In the genomic region with DNA sequence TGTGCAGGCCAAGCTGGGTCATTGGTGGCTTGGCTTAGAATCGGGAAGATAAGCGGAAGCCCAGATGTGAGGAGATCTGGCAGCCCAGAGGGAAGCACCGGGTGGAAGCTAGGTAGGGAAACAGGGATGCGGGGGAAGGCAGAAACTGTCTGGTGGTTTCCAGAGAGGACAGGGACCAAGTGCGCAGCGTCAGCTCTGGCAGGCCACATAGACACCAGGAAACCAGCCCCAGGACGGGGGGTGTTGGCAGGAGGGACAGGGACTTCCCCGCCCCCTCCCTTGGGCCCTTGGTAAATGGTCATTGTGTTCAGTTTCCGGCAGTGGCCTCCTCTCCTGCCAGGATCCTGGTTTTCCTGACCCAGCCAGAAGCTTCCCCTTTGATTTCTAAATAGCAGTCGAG, we compare ENCODE assay signal across 9 cellular contexts. TPM values are rescaled to one million over a fixed set of nuclear protein-coding genes. Genes with fewer than 3 reads are reported as not detected.
DNase-seq lines count a peak whose midpoint lies in the region; ATAC-seq, FAIRE-seq and TF ChIP-seq lines count a peak whose summit lies in the region.
"Had no signal": no experiment of that assay in that cellular context is flagged by ENCODE, and none has a peak within 500 bp of the region (broad histone marks: within the 10 kb centered on the region; RNA-seq: fewer than 3 reads in every experiment).

No MANE protein-coding gene starts in this region.

- H3K79me2 ChIP-seq in GM12878 (ENCODE audit: control insufficient read depth, insufficient read depth, low read length): peaks cover 57% of the 10 kb centered on the region
- peaks cover 22% of the 10 kb centered on the region for H3K79me2 ChIP-seq in smooth muscle cell (ENCODE audit: low read depth)

- H3K27ac ChIP-seq in HUES6 (ENCODE audit: low read depth, low read length) (no peak overlapping the region), GM12878 (ENCODE audit: control insufficient read depth, insufficient read depth) (no peak overlapping the region), layer of hippocampus (ENCODE audit: low read depth, low read length) (peak overlapping the region; percentile 97), smooth muscle cell (ENCODE audit: low read depth) (no peak overlapping the region), tibial artery (no peak overlapping the region)

- no peak for TF ChIP-seq EP300 in GM12878 (IDR thresholded peaks at IDR 0.05; ENCODE audit: borderline replicate concordance in 1 of 2, control insufficient read depth in 1 of 2, low read depth in 2 of 2, low read length in 2 of 2)

- CTCF ChIA-PET in GM12878 (lab: Yijun Ruan, JAX): interaction anchor here (0.6 to 22.5 kb wide), 6 partner anchors 15 to 97 kb away, joined by 3 to 401 read pairs (median 4); no protein-coding TSS in a partner anchor

- DNase-seq in GM12878 (ENCODE audit: low read depth, low spot score) (no peak), smooth muscle cell (lab: John Stamatoyannopoulos, UW; ENCODE audit: unreplicated experiment) (no peak), SKM-1 treated with dmso at 0.1 percent for 144 hours (lab: John Stamatoyannopoulos, UW; ENCODE audit: unreplicated experiment) (no peak), NCI-H526 treated with DMSO at 0.1 percent for 48 hours (lab: John Stamatoyannopoulos, UW) (no peak), KG1 (lab: John Stamatoyannopoulos, UW) (no peak), tibial artery (no peak)

- peak overlapping the region; percentile 82; the same call in 1 of the 2 replicates for H3K4me2 ChIP-seq in GM12878 (ENCODE audit: control insufficient read depth, insufficient read depth)
- peak overlapping the region; percentile 99 for H3K4me2 ChIP-seq in smooth muscle cell

- peak overlapping the region; percentile 3 for H3K9ac ChIP-seq in HUES6 (ENCODE audit: low read length)
- no peak overlapping the region for H3K9ac ChIP-seq in GM12878 (ENCODE audit: control insufficient read depth, insufficient read depth, low read length)
- no peak overlapping the region for H3K9ac ChIP-seq in smooth muscle cell (ENCODE audit: low read depth)

- TF ChIP-seq CTCF in GM12878 (IDR thresholded peaks at IDR 0.05 in 2 of 3, conservative IDR thresholded peaks at IDR 0.05 in 1 of 3; ENCODE audit: control insufficient read depth in 2 of 3, extremely low read depth in 1 of 3, insufficient read depth in 1 of 3, low read depth in 3 of 3, low read length in 3 of 3): no peak
- no peak for TF ChIP-seq CTCF in smooth muscle cell (IDR thresholded peaks at IDR 0.05; ENCODE audit: borderline replicate concordance, insufficient read depth, poor library complexity, severe bottlenecking)
- TF ChIP-seq CTCF in tibial artery (IDR thresholded peaks at IDR 0.05): no peak

- H3F3A ChIP-seq in smooth muscle cell (ENCODE audit: low read depth): peaks cover 17% of the 10 kb centered on the region

- no peak for FAIRE-seq in GM12878 (lab: Jason Lieb, UNC)

- POLR2A ChIA-PET in GM12878 (lab: Charles Lee): interaction anchor here (0.6 to 7.3 kb wide), 5 partner anchors 9 to 94 kb away, joined by 4 to 66 read pairs (median 6); no protein-coding TSS in a partner anchor

- no peak for TF ChIP-seq POLR2A in GM12878 (IDR thresholded peaks at IDR 0.05; ENCODE audit: low read depth, low read length)

- 72% methylated on average over 10 of the region's 10 CpGs for WGBS in GM12878 (ENCODE audit: insufficient coverage, insufficient replicate concordance, low lambda C conversion rate, missing lambda C conversion rate)
- WGBS in smooth muscle cell (ENCODE audit: low lambda C conversion rate): 64% methylated on average over 10 of the region's 10 CpGs

- in situ Hi-C loops in GM12878 (cut with MboI): no loop called here

- H3K4me3 ChIP-seq in HUES6 (ENCODE audit: low read depth, low read length) (no peak overlapping the region), GM12878 (no peak overlapping the region), smooth muscle cell (peak overlapping the region; percentile 70), tibial artery (peak overlapping the region in 1 of 2 donors; percentile 84)

- SMC1A ChIA-PET in GM12878 (lab: Charles Lee; ENCODE audit: uncharacterized antibody, unreplicated experiment): interaction anchor here (1.1 to 2.5 kb wide), 3 partner anchors 15 to 27 kb away, joined by 4 to 15 read pairs (median 11); no protein-coding TSS in a partner anchor

- RAD21 ChIA-PET in GM12878 (lab: Charles Lee; ENCODE audit: unreplicated experiment): interaction anchor here (14.4 kb wide), 1 partner anchor 27 kb away, joined by 219 read pairs; no protein-coding TSS in a partner anchor

- no TSS peak for BruUV-seq in GM12878 (replicated peaks; lab: Mats Ljungman, UMichigan)

- no peak for ATAC-seq in GM12878
- ATAC-seq: left lobe of liver had no signal

- TF ChIP-seq RAD21 in GM12878 (IDR thresholded peaks at IDR 0.05; ENCODE audit: insufficient read depth, low read depth, low read length): no peak

- H4K20me1 ChIP-seq in GM12878 (ENCODE audit: control insufficient read depth, insufficient read depth) (no peaks in the 10 kb centered on the region; the same call in 1 of the 2 replicates), smooth muscle cell (ENCODE audit: low read depth) (peaks cover 86% of the 10 kb centered on the region)

- H3K36me3 ChIP-seq in HUES6 (ENCODE audit: control insufficient read depth, insufficient read depth, low read length) (no peaks in the 10 kb centered on the region), GM12878 (ENCODE audit: control insufficient read depth in 2 of 2, insufficient read depth in 2 of 2, low read length in 1 of 2) (no peaks in the 10 kb centered on the region), smooth muscle cell (ENCODE audit: low read depth) (no peaks in the 10 kb centered on the region), tibial artery (no peaks in the 10 kb centered on the region)

- no peak overlapping the region for H2AFZ ChIP-seq in GM12878 (ENCODE audit: control insufficient read depth, low read depth, low read length)
- no peak overlapping the region for H2AFZ ChIP-seq in smooth muscle cell (ENCODE audit: low read depth)

- H3K9me3 ChIP-seq in HUES6 (ENCODE audit: control insufficient read depth, insufficient read depth, low read depth, low read length): no peaks in the 10 kb centered on the region
- no peaks in the 10 kb centered on the region for H3K9me3 ChIP-seq in GM12878 (replicated peaks; ENCODE audit: control insufficient read depth, insufficient read depth, low read length)
- no peaks in the 10 kb centered on the region for H3K9me3 ChIP-seq in smooth muscle cell (replicated peaks; ENCODE audit: low read depth)
- no peaks in the 10 kb centered on the region for H3K9me3 ChIP-seq in tibial artery

- H3K4me1 ChIP-seq in HUES6 (ENCODE audit: control insufficient read depth, insufficient read depth, low read length) (peaks cover 49% of the 10 kb centered on the region), GM12878 (ENCODE audit: control insufficient read depth, insufficient read depth, low read length) (peaks cover 57% of the 10 kb centered on the region), smooth muscle cell (ENCODE audit: low read depth) (peaks cover 34% of the 10 kb centered on the region), tibial artery (peaks cover 0 to 88% (median 49%) of the 10 kb centered on the region in 4 donors)

- peaks cover 18% of the 10 kb centered on the region for H3K27me3 ChIP-seq in HUES6 (ENCODE audit: control insufficient read depth, insufficient read depth, low read length)
- no peaks in the 10 kb centered on the region for H3K27me3 ChIP-seq in GM12878 (replicated peaks in 1 of 2; ENCODE audit: control insufficient read depth in 2 of 2, insufficient read depth in 2 of 2, low read length in 1 of 2)
- H3K27me3 ChIP-seq in layer of hippocampus (ENCODE audit: control insufficient read depth, insufficient read depth, low read length): no peaks in the 10 kb centered on the region
- H3K27me3 ChIP-seq in smooth muscle cell (ENCODE audit: low read depth): no peaks in the 10 kb centered on the region
- no peaks in the 10 kb centered on the region for H3K27me3 ChIP-seq in tibial artery

- intact Hi-C loops in GM12878 (cut with micrococcal nuclease; ENCODE audit: unreplicated experiment): no loop called here
- intact Hi-C loops in tibial artery (cut with DNase I; ENCODE audit: low total_unique reads): no loop called here

RNA-seq across cellular contexts. Expression of a gene that starts 2.0 kb away (rescaled TPM):
- total RNA-seq in GM12878 (2013; cell fraction: nucleolus; rRNA removed): 87.1 and 89.7 TPM in 2 replicates
- total RNA-seq in GM12878 (2014; rRNA removed): 29.7 and 34.1 TPM in 2 replicates
- total RNA-seq in GM12878 (2014; rRNA removed; fragmentation: Illumina TruSeq; extraction: Trizol): 17.4 and 19.3 TPM in 2 replicates
- 30.1 and 33.3 TPM in 2 replicates for total RNA-seq in GM12878 (2021)
- 15.0 TPM for polyA plus RNA-seq in GM12878 (2011; ENCODE audit: low read depth)
- 33.7 and 48.6 TPM in 2 replicates for polyA plus RNA-seq in GM12878 (2011; rRNA removed)
- polyA plus RNA-seq in GM12878 (2011; cell fraction: cytosol; rRNA removed): 56.3 and 59.0 TPM in 2 replicates
- polyA plus RNA-seq in GM12878 (2011; cell fraction: nucleus; rRNA removed): 264 and 316 TPM in 2 replicates
- 22.6 and 37.4 TPM in 2 replicates for polyA plus RNA-seq in GM12878 (2012)
- 8.4 and 23.1 TPM in 2 replicates for polyA plus RNA-seq in GM12878 (2014; fragmentation: Illumina TruSeq; extraction: Trizol)
- polyA plus RNA-seq in GM12878 (2014; fragmentation: Nextera tagmentation; extraction: Ambion mirVana): 1 to 10 TPM; 1.3 to 2.0 TPM
- polyA plus RNA-seq in GM12878 (2014; rRNA removed): 43.7 and 49.3 TPM in 2 replicates
- 10 to 100 TPM in 1 of 2 experiments, 1 to 10 TPM in 1; 7.6 to 13.3 TPM for polyA plus RNA-seq in GM12878 (2016; fragmentation: Nextera tagmentation; extraction: Ambion mirVana)
- 22.2 and 36.1 TPM in 2 replicates for polyA minus RNA-seq in GM12878 (2011; rRNA and poly(A)+ RNA removed)
- polyA minus RNA-seq in GM12878 (2011; cell fraction: cytosol; rRNA and poly(A)+ RNA removed): 9.8 and 20.6 TPM in 2 replicates
- polyA minus RNA-seq in GM12878 (2011; cell fraction: nucleus; rRNA and poly(A)+ RNA removed): 38.2 and 39.3 TPM in 2 replicates
- total RNA-seq in smooth muscle cell: 27.8 and 28.5 TPM in 2 replicates
- polyA plus RNA-seq in smooth muscle cell: 37.7 and 43.7 TPM in 2 replicates

RNA-seq across cellular contexts. Expression of a gene that starts 44.7 kb away (rescaled TPM):
- 19.1 and 27.5 TPM in 2 replicates for total RNA-seq in GM12878 (2013; cell fraction: nucleolus; rRNA removed)
- total RNA-seq in GM12878 (2014; rRNA removed) (0.68 and 1.5 TPM in 2 replicates), GM12878 (2014; rRNA removed; fragmentation: Illumina TruSeq; extraction: Trizol) (0.45 and 0.74 TPM in 2 replicates), GM12878 (2021) (1.3 and 1.4 TPM in 2 replicates), smooth muscle cell (8.2 and 11.3 TPM in 2 replicates)
- polyA plus RNA-seq in GM12878 (2011; ENCODE audit: low read depth): 0.30 TPM
- polyA plus RNA-seq in GM12878 (2011; rRNA removed) (0.59 and 1.8 TPM in 2 replicates), GM12878 (2014; fragmentation: Illumina TruSeq; extraction: Trizol) (0.33 and 0.53 TPM in 2 replicates), GM12878 (2014; fragmentation: Nextera tagmentation; extraction: Ambion mirVana) (under 1 TPM; 0.08 to 0.11 TPM), GM12878 (2014; rRNA removed) (1.4 and 1.9 TPM in 2 replicates), GM12878 (2016; fragmentation: Nextera tagmentation; extraction: Ambion mirVana) (under 1 TPM; 0.12 to 0.28 TPM), smooth muscle cell (4.5 and 6.7 TPM in 2 replicates)
- polyA plus RNA-seq in GM12878 (2011; cell fraction: cytosol; rRNA removed): 1.8 and 2.2 TPM in 2 replicates
- 5.1 and 5.4 TPM in 2 replicates for polyA plus RNA-seq in GM12878 (2011; cell fraction: nucleus; rRNA removed)
- polyA plus RNA-seq in GM12878 (2012): 1.1 and 1.6 TPM in 2 replicates
- polyA minus RNA-seq in GM12878 (2011; rRNA and poly(A)+ RNA removed): 3.3 and 4.6 TPM in 2 replicates
- 1.5 and 2.1 TPM in 2 replicates for polyA minus RNA-seq in GM12878 (2011; cell fraction: cytosol; rRNA and poly(A)+ RNA removed)
- polyA minus RNA-seq in GM12878 (2011; cell fraction: nucleus; rRNA and poly(A)+ RNA removed): 4.8 and 6.5 TPM in 2 replicates

RNA-seq across cellular contexts. Expression of a gene that starts 57.3 kb away (rescaled TPM):
- total RNA-seq in GM12878 (2013; cell fraction: nucleolus; rRNA removed): 0.29 and 0.64 TPM in 2 replicates
- total RNA-seq in GM12878 (2014; rRNA removed) (0.23 and 0.27 TPM in 2 replicates), GM12878 (2014; rRNA removed; fragmentation: Illumina TruSeq; extraction: Trizol) (0.36 and 0.41 TPM in 2 replicates), GM12878 (2021) (4.1 and 4.6 TPM in 2 replicates), smooth muscle cell (0.04 and 0.18 TPM in 2 replicates)
- 0.17 TPM for polyA plus RNA-seq in GM12878 (2011; ENCODE audit: low read depth)
- polyA plus RNA-seq in GM12878 (2011; rRNA removed) (0.04 and 0.15 TPM in 2 replicates), GM12878 (2014; fragmentation: Illumina TruSeq; extraction: Trizol) (0.25 and 0.51 TPM in 2 replicates), GM12878 (2014; fragmentation: Nextera tagmentation; extraction: Ambion mirVana) (not detected), GM12878 (2014; rRNA removed) (0.80 and 1.2 TPM in 2 replicates), GM12878 (2016; fragmentation: Nextera tagmentation; extraction: Ambion mirVana) (under 1 TPM; 0.05 to 0.15 TPM), smooth muscle cell (0.73 and 1.7 TPM in 2 replicates)
- polyA plus RNA-seq in GM12878 (2011; cell fraction: cytosol; rRNA removed): 0.15 and 0.20 TPM in 2 replicates
- 1.3 and 2.2 TPM in 2 replicates for polyA plus RNA-seq in GM12878 (2011; cell fraction: nucleus; rRNA removed)
- polyA plus RNA-seq in GM12878 (2012): 0.74 and 0.97 TPM in 2 replicates
- polyA minus RNA-seq in GM12878 (2011; rRNA and poly(A)+ RNA removed): 0.10 TPM in 1 of 2 replicates, not detected in the other
- 0.53 TPM in 1 of 2 replicates, not detected in the other for polyA minus RNA-seq in GM12878 (2011; cell fraction: cytosol; rRNA and poly(A)+ RNA removed)
- 0.29 TPM in 1 of 2 replicates, not detected in the other for polyA minus RNA-seq in GM12878 (2011; cell fraction: nucleus; rRNA and poly(A)+ RNA removed)
